In the genomic region with DNA sequence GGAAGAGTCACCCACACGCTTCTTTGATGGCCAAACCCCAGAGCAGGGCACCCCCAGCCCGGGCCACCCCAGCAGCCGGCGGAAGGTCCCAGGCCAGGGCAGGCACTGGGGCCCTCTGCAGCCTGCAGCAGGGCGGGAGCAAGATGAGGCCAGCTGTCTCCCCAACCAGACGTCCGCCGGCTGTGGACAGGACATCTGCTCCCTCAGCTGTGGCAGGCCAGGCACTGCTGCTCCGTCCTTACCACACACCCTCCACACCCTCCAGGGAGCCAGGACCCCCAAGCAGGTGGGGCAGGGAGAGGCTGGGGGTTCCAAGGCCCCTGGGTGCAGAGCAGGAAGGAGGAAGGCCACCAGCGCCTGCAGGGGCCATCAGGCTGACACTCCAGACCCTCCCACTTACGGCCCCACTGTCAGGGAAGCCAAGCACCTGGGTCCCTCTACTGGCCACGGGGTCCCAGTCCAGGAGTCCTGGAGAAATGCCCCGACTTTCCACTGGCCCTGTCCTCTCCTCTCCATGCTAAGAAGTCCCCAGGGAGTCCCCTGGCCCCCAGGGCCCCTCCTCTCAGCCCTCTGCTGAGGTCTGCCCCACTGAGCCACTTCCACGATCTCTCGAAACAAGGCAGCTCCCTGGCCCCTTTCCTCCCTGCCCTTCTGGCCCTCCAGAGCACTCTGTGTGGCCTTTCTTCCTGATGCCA, we compare ENCODE assay signal across 13 cellular contexts. TPM values are rescaled to one million over a fixed set of nuclear protein-coding genes. Genes with fewer than 3 reads are reported as not detected.
DNase-seq lines count a peak whose midpoint lies in the region; ATAC-seq and TF ChIP-seq lines count a peak whose summit lies in the region.
"Had no signal": no experiment of that assay in that cellular context is flagged by ENCODE, and none has a peak within 500 bp of the region (broad histone marks: within the 10 kb centered on the region; RNA-seq: fewer than 3 reads in every experiment).

No MANE protein-coding gene starts in this region.

- CTCF ChIA-PET in Calu3 (lab: Charles Lee): interaction anchor here (0.6 kb wide), 1 partner anchor 1580 kb away, joined by 3 read pairs; no protein-coding TSS in a partner anchor

- H3K27me3 Mint-ChIP-seq in activated T-cell treated with anti-CD3 and anti-CD28 coated beads, Interleukin-2, amount 50 U/mL, for 4 hours (ENCODE audit: low read depth): peaks cover 5% of the 10 kb centered on the region
- H3K27me3 Mint-ChIP-seq in activated T-helper 17 cell treated with anti-CD3 and anti-CD28 coated beads, Interleukin-2, amount 50 U/mL, for 72 hours: no peaks in the 10 kb centered on the region
- peaks cover 4% of the 10 kb centered on the region for H3K27me3 Mint-ChIP-seq in mesothelial cell of epicardium (ENCODE audit: low read depth)
- H3K27me3 Mint-ChIP-seq in Calu3 (ENCODE audit: unreplicated experiment): peaks cover 36% of the 10 kb centered on the region

- H3K4me3 ChIP-seq in suprapubic skin (no peak overlapping the region), MG63 (no peak overlapping the region)

- peaks cover 7% of the 10 kb centered on the region for H3K4me1 Mint-ChIP-seq in activated T-cell treated with anti-CD3 and anti-CD28 coated beads, Interleukin-2, amount 50 U/mL, for 4 hours (ENCODE audit: low read depth)
- no peaks in the 10 kb centered on the region for H3K4me1 Mint-ChIP-seq in activated T-helper 17 cell treated with anti-CD3 and anti-CD28 coated beads, Interleukin-2, amount 50 U/mL, for 72 hours
- H3K4me1 Mint-ChIP-seq in mesothelial cell of epicardium (peaks cover 21% of the 10 kb centered on the region), Calu3 (ENCODE audit: low read depth, unreplicated experiment) (peaks cover 13% of the 10 kb centered on the region)

- ATAC-seq in activated T-cell treated with anti-CD3 and anti-CD28 coated beads, Interleukin-2, amount 50 U/mL, for 4 hours: no peak
- no peak for ATAC-seq in activated T-helper 17 cell treated with anti-CD3 and anti-CD28 coated beads, Interleukin-2, amount 50 U/mL, for 72 hours (replicated peaks)
- no peak for ATAC-seq in GM21528 (IDR thresholded peaks at IDR 0.05; ENCODE audit: low FRiP score, unreplicated experiment)

- H3K9me3 ChIP-seq in suprapubic skin (no peaks in the 10 kb centered on the region), MG63 (no peaks in the 10 kb centered on the region; the same call in 1 of the 2 replicates)

- H3K4me3 Mint-ChIP-seq in activated T-cell treated with anti-CD3 and anti-CD28 coated beads, Interleukin-2, amount 50 U/mL, for 4 hours: no peak overlapping the region
- no peak overlapping the region for H3K4me3 Mint-ChIP-seq in activated T-helper 17 cell treated with anti-CD3 and anti-CD28 coated beads, Interleukin-2, amount 50 U/mL, for 72 hours
- H3K4me3 Mint-ChIP-seq in mesothelial cell of epicardium (no peak overlapping the region), Calu3 (ENCODE audit: low read depth, unreplicated experiment) (no peak overlapping the region)
- H3K4me3 Mint-ChIP-seq: activated naive CD4-positive, alpha-beta T cell treated with anti-CD3 and anti-CD28 coated beads for 36 hours had no signal

- H3K4me1 ChIP-seq in suprapubic skin: peaks cover 29% of the 10 kb centered on the region

- intact Hi-C loops in Calu3 (cut with micrococcal nuclease; ENCODE audit: unreplicated experiment): no loop called here

- DNase-seq in activated T-cell treated with anti-CD3 and anti-CD28 coated beads, Interleukin-2, amount 50 U/mL, for 1 hour: peak; percentile 13
- DNase-seq in activated T-cell treated with anti-CD3 and anti-CD28 coated beads, Interleukin-2, amount 50 U/mL, for 4 hours: no peak
- peak; percentile 18 to 42 for DNase-seq in mesothelial cell of epicardium (ENCODE audit: low spot score in 2 of 2, unreplicated experiment in 2 of 2)
- DNase-seq in suprapubic skin (ENCODE audit: low spot score in 2 of 2): peak; percentile 55 to 77
- DNase-seq in Calu3: no peak
- DNase-seq in MG63: no peak
- DNase-seq: dermis blood vessel endothelial cell, EL, mesenchymal stem cell, NCI-H146 had no signal

- no peak for TF ChIP-seq POLR2A in suprapubic skin (IDR thresholded peaks at IDR 0.05)

- peak overlapping the region; percentile 28 for H3K27ac Mint-ChIP-seq in activated T-helper 17 cell treated with anti-CD3 and anti-CD28 coated beads, Interleukin-2, amount 50 U/mL, for 72 hours
- H3K27ac Mint-ChIP-seq in mesothelial cell of epicardium (peak overlapping the region; percentile 16), Calu3 (ENCODE audit: unreplicated experiment) (no peak overlapping the region)
- H3K27ac Mint-ChIP-seq: activated naive CD4-positive, alpha-beta T cell treated with anti-CD3 and anti-CD28 coated beads for 36 hours had no signal

- H3K36me3 Mint-ChIP-seq in activated T-cell treated with anti-CD3 and anti-CD28 coated beads, Interleukin-2, amount 50 U/mL, for 4 hours (ENCODE audit: insufficient read depth): no peaks in the 10 kb centered on the region
- H3K36me3 Mint-ChIP-seq in activated T-helper 17 cell treated with anti-CD3 and anti-CD28 coated beads, Interleukin-2, amount 50 U/mL, for 72 hours (ENCODE audit: low read depth): no peaks in the 10 kb centered on the region
- H3K36me3 Mint-ChIP-seq in mesothelial cell of epicardium (no peaks in the 10 kb centered on the region), Calu3 (ENCODE audit: insufficient read depth, unreplicated experiment) (peaks cover 20% of the 10 kb centered on the region)

- no peaks in the 10 kb centered on the region for H3K9me3 Mint-ChIP-seq in activated T-cell treated with anti-CD3 and anti-CD28 coated beads, Interleukin-2, amount 50 U/mL, for 4 hours
- H3K9me3 Mint-ChIP-seq in activated T-helper 17 cell treated with anti-CD3 and anti-CD28 coated beads, Interleukin-2, amount 50 U/mL, for 72 hours: no peaks in the 10 kb centered on the region
- no peaks in the 10 kb centered on the region for H3K9me3 Mint-ChIP-seq in mesothelial cell of epicardium
- H3K9me3 Mint-ChIP-seq in Calu3 (ENCODE audit: low read depth, unreplicated experiment): no peaks in the 10 kb centered on the region
- H3K9me3 Mint-ChIP-seq: activated naive CD4-positive, alpha-beta T cell treated with anti-CD3 and anti-CD28 coated beads for 36 hours had no signal

- H3K27me3 ChIP-seq in suprapubic skin: peaks cover under 1% of the 10 kb centered on the region
- H3K27me3 ChIP-seq in MG63: no peaks in the 10 kb centered on the region; the same call in 1 of the 2 replicates

- no peak for TF ChIP-seq EP300 in suprapubic skin (IDR thresholded peaks at IDR 0.05)

- TF ChIP-seq CTCF in mesothelial cell of epicardium (IDR thresholded peaks at IDR 0.05; ENCODE audit: unreplicated experiment) (no peak), suprapubic skin (IDR thresholded peaks at IDR 0.05) (no peak), Calu3 (IDR thresholded peaks at IDR 0.05; ENCODE audit: unreplicated experiment) (no peak)

- WGBS in suprapubic skin: 95% methylated on average over 10 of the region's 15 CpGs

- no peaks in the 10 kb centered on the region for H3K36me3 ChIP-seq in suprapubic skin
- peaks cover 25% of the 10 kb centered on the region for H3K36me3 ChIP-seq in MG63

- H3K27ac ChIP-seq in suprapubic skin: no peak overlapping the region

- no TSS peak for BruUV-seq in Calu3 (replicated peaks; lab: Mats Ljungman, UMichigan)

RNA-seq across cellular contexts. Expression of gene WNT9A, which starts 5.6 kb away (rescaled TPM):
- under 1 TPM; 0.05 to 0.08 (median 0.05) TPM for total RNA-seq in activated T-cell treated with anti-CD3 and anti-CD28 coated beads, Interleukin-2, amount 50 U/mL, for 4 hours
- total RNA-seq in activated T-helper 17 cell treated with anti-CD3 and anti-CD28 coated beads, Interleukin-2, amount 50 U/mL, for 72 hours: under 1 TPM; 0.09 to 0.24 TPM
- 3.9 to 4.5 TPM (median 4.3 TPM) in 3 replicates for total RNA-seq in mesothelial cell of epicardium
- total RNA-seq in suprapubic skin: 1 to 10 TPM in 2 of 4 donors, under 1 TPM in 2; 0.85 to 2.6 (median 1.1) TPM
- total RNA-seq in Calu3 (2022): 0.24 and 0.37 TPM in 2 replicates
- 10.8 and 11.3 TPM in 2 replicates for total RNA-seq in MG63 (2014; rRNA removed; shearing (Covaris generic); ENCODE audit: low replicate concordance)
- total RNA-seq: activated naive CD4-positive, alpha-beta T cell treated with anti-CD3 and anti-CD28 coated beads for 36 hours had no signal

Comparison
In these comparisons a context has a peak if more than half of its experiments do, and no peak if none do; other contexts are left out.
1. DNase-seq: peak in activated T-cell treated with anti-CD3 and anti-CD28 coated beads, Interleukin-2, amount 50 U/mL, for 1 hour (single experiment), mesothelial cell of epicardium (2 of 2) and suprapubic skin (2 of 2); none in activated T-cell treated with anti-CD3 and anti-CD28 coated beads, Interleukin-2, amount 50 U/mL, for 4 hours (single experiment), Calu3 (single experiment) and MG63 (single experiment).